In the genomic region with DNA sequence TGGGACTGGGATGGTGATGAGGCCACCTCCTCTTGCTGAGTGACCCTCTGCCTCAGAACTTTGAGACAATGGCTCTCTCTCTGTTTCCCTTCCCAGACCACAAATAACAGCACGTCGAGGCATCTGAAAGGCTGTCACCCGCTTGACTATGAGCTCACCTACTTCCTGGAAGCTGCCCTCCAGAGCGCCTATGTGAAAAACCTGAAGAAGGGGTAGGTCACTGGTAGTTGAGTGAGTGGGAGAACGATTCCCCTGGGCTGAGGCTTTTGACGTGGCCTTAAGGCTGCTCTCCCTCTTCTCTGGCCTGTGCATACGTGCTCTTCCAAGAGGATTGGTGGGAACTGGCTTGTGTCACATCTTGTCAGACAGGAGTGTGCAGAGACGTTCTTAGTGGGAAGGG, we compare ENCODE assay signal across 14 cellular contexts. TPM values are rescaled to one million over a fixed set of nuclear protein-coding genes. Genes with fewer than 3 reads are reported as not detected.
A peak's percentile ranks its signal among the peaks of the same experiment; 100 is the strongest.
DNase-seq lines count a peak whose midpoint lies in the region; ATAC-seq and TF ChIP-seq lines count a peak whose summit lies in the region.
"Had no signal": no experiment of that assay in that cellular context is flagged by ENCODE, and none has a peak within 500 bp of the region (broad histone marks: within the 10 kb centered on the region; RNA-seq: fewer than 3 reads in every experiment).

No MANE protein-coding gene starts in this region.

- no peak overlapping the region for H3K4me3 ChIP-seq in GM06990 (replicated peaks; ENCODE audit: low read depth, low read length)
- H3K4me3 ChIP-seq: colonic mucosa, right lobe of liver, SK-N-MC had no signal

- POLR2A ChIA-PET in activated CD4-positive, alpha-beta memory T cell treated with anti-CD3 and anti-CD28 coated beads for 36 hours (lab: Charles Lee), result no interaction called here

- ATAC-seq in HG02642 (IDR thresholded peaks at IDR 0.05; ENCODE audit: poor library complexity, unreplicated experiment) (peak; percentile 26), HG03378 (IDR thresholded peaks at IDR 0.05; ENCODE audit: unreplicated experiment) (no peak), left ventricle myocardium superior (no peak)
- ATAC-seq in natural killer cell treated with Interleukin-12 subunit alpha and Interleukin-12 subunit beta and Interleukin-15 and Interleukin-18, amount 100 ng/mL, for 72 hours, result peak; percentile 76
- ATAC-seq: HepG2 had no signal

- CTCF ChIA-PET in activated CD4-positive, alpha-beta memory T cell treated with anti-CD3 and anti-CD28 coated beads for 36 hours (lab: Charles Lee), result interaction anchor here (1.1 kb wide), 1 partner anchor 344 kb away, joined by 3 read pairs; no protein-coding TSS in a partner anchor

- H3K27me3 Mint-ChIP-seq in activated CD4-positive, alpha-beta memory T cell treated with anti-CD3 and anti-CD28 coated beads for 36 hours, result no peaks in the 10 kb centered on the region
- no peaks in the 10 kb centered on the region for H3K27me3 Mint-ChIP-seq in natural killer cell treated with Interleukin-12 subunit alpha and Interleukin-12 subunit beta and Interleukin-15 and Interleukin-18, amount 100 ng/mL, for 72 hours

- no peaks in the 10 kb centered on the region for H3K9me3 Mint-ChIP-seq in activated CD4-positive, alpha-beta memory T cell treated with anti-CD3 and anti-CD28 coated beads for 36 hours
- H3K9me3 Mint-ChIP-seq in natural killer cell treated with Interleukin-12 subunit alpha and Interleukin-12 subunit beta and Interleukin-15 and Interleukin-18, amount 100 ng/mL, for 72 hours, result no peaks in the 10 kb centered on the region

- H3K36me3 ChIP-seq in GM06990 (ENCODE audit: control insufficient read depth, insufficient read depth, low read length), result peaks cover 16% of the 10 kb centered on the region
- H3K36me3 ChIP-seq: colonic mucosa, right lobe of liver had no signal

- H3K36me3 Mint-ChIP-seq in activated CD4-positive, alpha-beta memory T cell treated with anti-CD3 and anti-CD28 coated beads for 36 hours, result peaks cover 22% of the 10 kb centered on the region
- no peaks in the 10 kb centered on the region for H3K36me3 Mint-ChIP-seq in natural killer cell treated with Interleukin-12 subunit alpha and Interleukin-12 subunit beta and Interleukin-15 and Interleukin-18, amount 100 ng/mL, for 72 hours

- H3K27me3 ChIP-seq in GM06990 (replicated peaks; ENCODE audit: control insufficient read depth, insufficient read depth, low read length), result no peaks in the 10 kb centered on the region
- H3K27me3 ChIP-seq: colonic mucosa, right lobe of liver had no signal

- H3K4me3 Mint-ChIP-seq in activated CD4-positive, alpha-beta memory T cell treated with anti-CD3 and anti-CD28 coated beads for 36 hours, result no peak overlapping the region
- H3K4me3 Mint-ChIP-seq in natural killer cell treated with Interleukin-12 subunit alpha and Interleukin-12 subunit beta and Interleukin-15 and Interleukin-18, amount 100 ng/mL, for 72 hours, result peak overlapping the region; percentile 82

- peaks cover 47% of the 10 kb centered on the region for H3K4me1 Mint-ChIP-seq in activated CD4-positive, alpha-beta memory T cell treated with anti-CD3 and anti-CD28 coated beads for 36 hours (ENCODE audit: low read depth)
- peaks cover 40 to 41% of the 10 kb centered on the region in 2 donors for H3K4me1 Mint-ChIP-seq in natural killer cell treated with Interleukin-12 subunit alpha and Interleukin-12 subunit beta and Interleukin-15 and Interleukin-18, amount 100 ng/mL, for 72 hours (ENCODE audit: low read depth in 2 of 2)

- intact Hi-C loops in activated CD4-positive, alpha-beta memory T cell treated with anti-CD3 and anti-CD28 coated beads for 36 hours (cut with micrococcal nuclease), result no loop called here
- intact Hi-C loops in left ventricle myocardium superior (cut with micrococcal nuclease), result no loop called here

- peak overlapping the region; percentile 68 for H3K27ac Mint-ChIP-seq in activated CD4-positive, alpha-beta memory T cell treated with anti-CD3 and anti-CD28 coated beads for 36 hours
- H3K27ac Mint-ChIP-seq in natural killer cell treated with Interleukin-12 subunit alpha and Interleukin-12 subunit beta and Interleukin-15 and Interleukin-18, amount 100 ng/mL, for 72 hours, result peak overlapping the region; percentile 92 to 99

- peak; percentile 45 for DNase-seq in GM06990 (ENCODE audit: extremely low read depth, insufficient read length)
- peak; percentile 49 for DNase-seq in activated CD4-positive, alpha-beta memory T cell treated with anti-CD3 and anti-CD28 coated beads for 36 hours
- peak; percentile 77 for DNase-seq in natural killer cell treated with Interleukin-12 subunit alpha and Interleukin-12 subunit beta and Interleukin-15 and Interleukin-18, amount 100 ng/mL, for 72 hours (ENCODE audit: low spot score)
- no peak for DNase-seq in GM19240 (ENCODE audit: insufficient read length, low spot score)
- DNase-seq in NCI-H2107 treated with DMSO at 0.1 percent for 48 hours (lab: John Stamatoyannopoulos, UW; ENCODE audit: unreplicated experiment), result no peak
- no peak for DNase-seq in left ventricle myocardium superior
- DNase-seq: colonic mucosa, glutamatergic neuron, NCI-H446, right lobe of liver had no signal

- no peak for TF ChIP-seq CTCF in GM06990 (IDR thresholded peaks at IDR 0.05; ENCODE audit: insufficient read depth, low read length, poor library complexity, severe bottlenecking)

RNA-seq across cellular contexts. Expression of a gene that starts 37.7 kb away (rescaled TPM):
- 10 to 100 TPM; 60.7 to 62.7 TPM for total RNA-seq in activated CD4-positive, alpha-beta memory T cell treated with anti-CD3 and anti-CD28 coated beads for 36 hours
- 10 to 100 TPM; 52.5 to 68.6 TPM for total RNA-seq in natural killer cell treated with Interleukin-12 subunit alpha and Interleukin-12 subunit beta and Interleukin-15 and Interleukin-18, amount 100 ng/mL, for 72 hours
- total RNA-seq in left ventricle myocardium superior, result 8.5 TPM

Comparison
In these comparisons a context has a peak if more than half of its experiments do, and no peak if none do; other contexts are left out.
1. DNase-seq: peak in GM06990 (single experiment), activated CD4-positive, alpha-beta memory T cell treated with anti-CD3 and anti-CD28 coated beads for 36 hours (single experiment) and natural killer cell treated with Interleukin-12 subunit alpha and Interleukin-12 subunit beta and Interleukin-15 and Interleukin-18, amount 100 ng/mL, for 72 hours (single experiment); none in GM19240 (single experiment), NCI-H2107 treated with DMSO at 0.1 percent for 48 hours (single experiment) and left ventricle myocardium superior (single experiment).
2. ATAC-seq: peak in HG02642 (single experiment) and natural killer cell treated with Interleukin-12 subunit alpha and Interleukin-12 subunit beta and Interleukin-15 and Interleukin-18, amount 100 ng/mL, for 72 hours (2 of 2); none in HG03378 (single experiment) and left ventricle myocardium superior (single experiment).